17 cellular contexts compared by ENCODE assay signal in genomic region chr10:77892021-77892739, GRCh38. TPM values are rescaled to one million over a fixed set of nuclear protein-coding genes. Genes with fewer than 3 reads are reported as not detected.
A peak's percentile ranks its signal among the peaks of the same experiment; 100 is the strongest.
DNase-seq lines count a peak whose midpoint lies in the region; ATAC-seq and TF ChIP-seq lines count a peak whose summit lies in the region.
"Had no signal": no experiment of that assay in that cellular context is flagged by ENCODE, and none has a peak within 500 bp of the region (broad histone marks: within the 10 kb centered on the region; RNA-seq: fewer than 3 reads in every experiment).

No MANE protein-coding gene starts in this region.

- peak overlapping the region; percentile 76; the same call in 1 of the 2 replicates for H3K27ac ChIP-seq in GM23338 (ENCODE audit: low read depth)
- peak overlapping the region in 3 of 4 donors; percentile 62 to 76 (median 70) for H3K27ac ChIP-seq in gastroesophageal sphincter

- no peak overlapping the region; the same call in 1 of the 2 replicates for H3K4me2 ChIP-seq in GM23338

- no peaks in the 10 kb centered on the region for H3K9me3 ChIP-seq in gastroesophageal sphincter

- intact Hi-C loops in activated CD4-positive, alpha-beta T cell treated with anti-CD3 and anti-CD28 coated beads, Interleukin-2, amount 10 ng/mL, durations not matched to agents 24 days and 14 days (cut with micrococcal nuclease), result no loop called here

- peaks cover 85% of the 10 kb centered on the region for H3K79me2 ChIP-seq in GM23338 (replicated peaks; ENCODE audit: insufficient read depth)

- H3K9me2 ChIP-seq in GM23338 (ENCODE audit: insufficient read depth), result no peaks in the 10 kb centered on the region

- DNase-seq in GM23338 (ENCODE audit: low spot score) (no peak), NCI-H2171 treated with DMSO at 0.1 percent for 48 hours (lab: John Stamatoyannopoulos, UW) (peak; percentile 69), progenitor cell of endocrine pancreas (ENCODE audit: low spot score, unreplicated experiment) (no peak), NAMALWA (ENCODE audit: low spot score) (no peak), NCI-H226 (no peak)
- DNase-seq in activated CD4-positive, alpha-beta T cell treated with anti-CD3 and anti-CD28 coated beads, Interleukin-2, amount 10 ng/mL, durations not matched to agents 24 days and 14 days, result no peak
- DNase-seq: activated CD4-positive, alpha-beta memory T cell treated with anti-CD3 and anti-CD28 coated beads for 36 hours; activated naive CD8-positive, alpha-beta T cell treated with anti-CD3 and anti-CD28 coated beads, Interleukin-2, amount 10 ng/mL, durations not matched to agents 7 days and 5 days; activated T-cell treated with anti-CD3 and anti-CD28 coated beads, Interleukin-2, amount 50 U/mL, for 48 hours; GDM1; NCI-H1092; OCI-M1; stimulated activated naive B cell treated with anti-CD40 and anti-IgM and Interleukin-4, amounts not matched to agents 10 μg/mL and 1 μg/mL and 100 μg/mL, for 72 hours had no signal

- no peaks in the 10 kb centered on the region for H3K36me3 Mint-ChIP-seq in GM23338 (ENCODE audit: low read depth)
- no peaks in the 10 kb centered on the region for H3K36me3 Mint-ChIP-seq in progenitor cell of endocrine pancreas (ENCODE audit: insufficient read depth)
- H3K36me3 Mint-ChIP-seq in activated CD4-positive, alpha-beta T cell treated with anti-CD3 and anti-CD28 coated beads, Interleukin-2, amount 10 ng/mL, durations not matched to agents 24 days and 14 days (ENCODE audit: low read depth), result no peaks in the 10 kb centered on the region
- H3K36me3 Mint-ChIP-seq: activated CD4-positive, alpha-beta memory T cell treated with anti-CD3 and anti-CD28 coated beads for 36 hours; activated naive CD8-positive, alpha-beta T cell treated with anti-CD3 and anti-CD28 coated beads, Interleukin-2, amount 10 ng/mL, durations not matched to agents 7 days and 5 days; IgD-negative memory B cell; stimulated activated naive B cell treated with anti-CD40 and anti-IgM and Interleukin-4, amounts not matched to agents 10 μg/mL and 1 μg/mL and 100 μg/mL, for 72 hours had no signal

- H3K27ac Mint-ChIP-seq in GM23338 (peak overlapping the region; percentile 45; the same call in 1 of the 2 replicates), progenitor cell of endocrine pancreas (peak overlapping the region; percentile 89)
- H3K27ac Mint-ChIP-seq in activated CD4-positive, alpha-beta T cell treated with anti-CD3 and anti-CD28 coated beads, Interleukin-2, amount 10 ng/mL, durations not matched to agents 24 days and 14 days, result no peak overlapping the region
- H3K27ac Mint-ChIP-seq: activated CD4-positive, alpha-beta memory T cell treated with anti-CD3 and anti-CD28 coated beads for 36 hours; IgD-negative memory B cell; stimulated activated naive B cell treated with anti-CD40 and anti-IgM and Interleukin-4, amounts not matched to agents 10 μg/mL and 1 μg/mL and 100 μg/mL, for 72 hours had no signal

- WGBS in gastroesophageal sphincter (ENCODE audit: low coverage in 1 of 2), 2 donors, result 40% methylated on average over 1 of the region's 8 CpGs; no CpG with 5 or more reads in 1 of the 2 donors

- TF ChIP-seq POLR2A in gastroesophageal sphincter (IDR thresholded peaks at IDR 0.05), result no peak

- H3K4me3 ChIP-seq in GM23338 (no peak overlapping the region), gastroesophageal sphincter (no peak overlapping the region)

- peaks cover 75% of the 10 kb centered on the region for H3K4me1 Mint-ChIP-seq in GM23338
- peaks cover 70% of the 10 kb centered on the region for H3K4me1 Mint-ChIP-seq in progenitor cell of endocrine pancreas (ENCODE audit: low read depth)
- H3K4me1 Mint-ChIP-seq in activated CD4-positive, alpha-beta T cell treated with anti-CD3 and anti-CD28 coated beads, Interleukin-2, amount 10 ng/mL, durations not matched to agents 24 days and 14 days, result peaks cover 8% of the 10 kb centered on the region
- H3K4me1 Mint-ChIP-seq: activated naive CD8-positive, alpha-beta T cell treated with anti-CD3 and anti-CD28 coated beads, Interleukin-2, amount 10 ng/mL, durations not matched to agents 7 days and 5 days; IgD-negative memory B cell; stimulated activated naive B cell treated with anti-CD40 and anti-IgM and Interleukin-4, amounts not matched to agents 10 μg/mL and 1 μg/mL and 100 μg/mL, for 72 hours had no signal

- H3K27me3 ChIP-seq in GM23338 (ENCODE audit: insufficient read depth) (no peaks in the 10 kb centered on the region), gastroesophageal sphincter (no peaks in the 10 kb centered on the region)

- H3K4me1 ChIP-seq in GM23338 (ENCODE audit: insufficient read depth) (peaks cover 49% of the 10 kb centered on the region), gastroesophageal sphincter (peaks cover 4 to 98% (median 52%) of the 10 kb centered on the region in 3 donors)

- H3K36me3 ChIP-seq in GM23338 (ENCODE audit: insufficient read depth) (no peaks in the 10 kb centered on the region), gastroesophageal sphincter (no peaks in the 10 kb centered on the region)

- H3K9me3 Mint-ChIP-seq in GM23338, result no peaks in the 10 kb centered on the region
- no peaks in the 10 kb centered on the region for H3K9me3 Mint-ChIP-seq in progenitor cell of endocrine pancreas (ENCODE audit: low read depth)
- H3K9me3 Mint-ChIP-seq in activated CD4-positive, alpha-beta T cell treated with anti-CD3 and anti-CD28 coated beads, Interleukin-2, amount 10 ng/mL, durations not matched to agents 24 days and 14 days, result no peaks in the 10 kb centered on the region
- H3K9me3 Mint-ChIP-seq: activated CD4-positive, alpha-beta memory T cell treated with anti-CD3 and anti-CD28 coated beads for 36 hours; activated naive CD8-positive, alpha-beta T cell treated with anti-CD3 and anti-CD28 coated beads, Interleukin-2, amount 10 ng/mL, durations not matched to agents 7 days and 5 days; central memory CD8-positive, alpha-beta T cell; IgD-negative memory B cell; stimulated activated naive B cell treated with anti-CD40 and anti-IgM and Interleukin-4, amounts not matched to agents 10 μg/mL and 1 μg/mL and 100 μg/mL, for 72 hours had no signal

- TF ChIP-seq EP300 in gastroesophageal sphincter (IDR thresholded peaks at IDR 0.05), result no peak

- 0 out of 2 replicates have a peak, but pooled peaks cover 9% of the 10 kb centered on the region for H3F3A ChIP-seq in GM23338 (replicated peaks; ENCODE audit: low read depth)

- H3K4me3 Mint-ChIP-seq in GM23338 (no peak overlapping the region), progenitor cell of endocrine pancreas (ENCODE audit: low read depth) (no peak overlapping the region)
- H3K4me3 Mint-ChIP-seq in activated CD4-positive, alpha-beta T cell treated with anti-CD3 and anti-CD28 coated beads, Interleukin-2, amount 10 ng/mL, durations not matched to agents 24 days and 14 days, result no peak overlapping the region
- H3K4me3 Mint-ChIP-seq: activated CD4-positive, alpha-beta memory T cell treated with anti-CD3 and anti-CD28 coated beads for 36 hours; activated naive CD8-positive, alpha-beta T cell treated with anti-CD3 and anti-CD28 coated beads, Interleukin-2, amount 10 ng/mL, durations not matched to agents 7 days and 5 days; central memory CD8-positive, alpha-beta T cell; IgD-negative memory B cell; stimulated activated naive B cell treated with anti-CD40 and anti-IgM and Interleukin-4, amounts not matched to agents 10 μg/mL and 1 μg/mL and 100 μg/mL, for 72 hours had no signal

- no peak overlapping the region for H2AFZ ChIP-seq in GM23338

- H4K20me1 ChIP-seq in GM23338 (replicated peaks; ENCODE audit: insufficient read depth), result peaks cover 4% of the 10 kb centered on the region; the same call in 1 of the 2 replicates

- TF ChIP-seq CTCF in GM23338 (conservative IDR thresholded peaks at IDR 0.05; ENCODE audit: low read depth in 2 of 2) (no peak), gastroesophageal sphincter (IDR thresholded peaks at IDR 0.05) (no peak), progenitor cell of endocrine pancreas (IDR thresholded peaks at IDR 0.05; ENCODE audit: unreplicated experiment) (no peak)

- ATAC-seq in GM23338 (no peak), gastroesophageal sphincter (peak; percentile 48), HG03280 (IDR thresholded peaks at IDR 0.05; ENCODE audit: unreplicated experiment) (no peak)
- ATAC-seq: stimulated activated naive B cell treated with anti-CD40 and anti-IgM and Interleukin-4, amounts not matched to agents 10 μg/mL and 1 μg/mL and 100 μg/mL, for 72 hours had no signal

- H3K27me3 Mint-ChIP-seq in GM23338 (ENCODE audit: insufficient read depth, low read depth, poor library complexity), result peaks cover 22% of the 10 kb centered on the region
- H3K27me3 Mint-ChIP-seq in progenitor cell of endocrine pancreas, result no peaks in the 10 kb centered on the region
- peaks cover 2% of the 10 kb centered on the region for H3K27me3 Mint-ChIP-seq in activated CD4-positive, alpha-beta T cell treated with anti-CD3 and anti-CD28 coated beads, Interleukin-2, amount 10 ng/mL, durations not matched to agents 24 days and 14 days
- H3K27me3 Mint-ChIP-seq: activated CD4-positive, alpha-beta memory T cell treated with anti-CD3 and anti-CD28 coated beads for 36 hours; central memory CD8-positive, alpha-beta T cell; IgD-negative memory B cell had no signal

TF ChIP-seq in GM23338, 12 proteins besides CTCF, POLR2A, EP300 and RAD21 (continues in another document):
- TF ChIP-seq NANOG (IDR thresholded peaks at IDR 0.05; ENCODE audit: borderline replicate concordance), result no peak
- TF ChIP-seq ZNF114 (CRISPR knock-in tag; IDR thresholded peaks at IDR 0.05), result no peak
- TF ChIP-seq ETS1 (IDR thresholded peaks at IDR 0.05), result no peak

RNA-seq across cellular contexts. Expression of gene DLG5, which starts 34.4 kb away (rescaled TPM):
- 50.8 and 66.6 TPM in 2 replicates for total RNA-seq in GM23338 (2014; rRNA removed; shearing (Covaris generic))
- 6.0 and 7.4 TPM in 2 replicates for polyA plus RNA-seq in GM23338 (2016; fragmentation: Nextera tagmentation; extraction: Ambion mirVana)
- total RNA-seq in gastroesophageal sphincter (100 to 1,000 TPM in 1 of 4 donors, 10 to 100 TPM in 3; 52.0 to 127 (median 56.3) TPM), progenitor cell of endocrine pancreas (132 and 149 TPM in 2 replicates)
- 5.2 and 5.4 TPM in 2 replicates for total RNA-seq in activated CD4-positive, alpha-beta T cell treated with anti-CD3 and anti-CD28 coated beads, Interleukin-2, amount 10 ng/mL, durations not matched to agents 24 days and 14 days
